1 cellular context compared by ENCODE assay signal in the genomic region with DNA sequence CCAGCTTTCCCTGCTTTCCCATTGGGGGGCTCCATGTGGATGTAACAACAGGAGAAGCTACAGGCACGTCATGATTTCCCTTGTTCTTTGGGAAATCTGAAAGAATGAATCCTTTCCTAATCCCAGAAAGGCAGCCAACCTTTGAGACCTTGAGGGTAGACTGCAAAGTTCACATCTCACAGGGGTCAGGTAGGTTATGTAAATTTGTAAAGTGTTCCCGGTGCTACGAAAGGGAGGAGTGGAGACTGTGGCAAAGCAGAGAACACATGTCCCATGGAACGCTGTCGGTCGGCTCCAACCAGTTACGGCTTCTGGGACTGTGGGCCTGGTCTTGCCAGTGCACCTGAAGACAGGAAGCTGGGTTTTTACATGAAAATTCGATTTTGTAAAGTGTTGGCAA.
A peak's percentile ranks its signal among the peaks of the same experiment; 100 is the strongest.
TF ChIP-seq lines count a peak whose summit lies in the region.

No MANE protein-coding gene starts in this region.

TF ChIP-seq in HepG2, 621 proteins besides CTCF, POLR2A, EP300 and RAD21 (continued from another document):
- TF ChIP-seq, protein P1, sequence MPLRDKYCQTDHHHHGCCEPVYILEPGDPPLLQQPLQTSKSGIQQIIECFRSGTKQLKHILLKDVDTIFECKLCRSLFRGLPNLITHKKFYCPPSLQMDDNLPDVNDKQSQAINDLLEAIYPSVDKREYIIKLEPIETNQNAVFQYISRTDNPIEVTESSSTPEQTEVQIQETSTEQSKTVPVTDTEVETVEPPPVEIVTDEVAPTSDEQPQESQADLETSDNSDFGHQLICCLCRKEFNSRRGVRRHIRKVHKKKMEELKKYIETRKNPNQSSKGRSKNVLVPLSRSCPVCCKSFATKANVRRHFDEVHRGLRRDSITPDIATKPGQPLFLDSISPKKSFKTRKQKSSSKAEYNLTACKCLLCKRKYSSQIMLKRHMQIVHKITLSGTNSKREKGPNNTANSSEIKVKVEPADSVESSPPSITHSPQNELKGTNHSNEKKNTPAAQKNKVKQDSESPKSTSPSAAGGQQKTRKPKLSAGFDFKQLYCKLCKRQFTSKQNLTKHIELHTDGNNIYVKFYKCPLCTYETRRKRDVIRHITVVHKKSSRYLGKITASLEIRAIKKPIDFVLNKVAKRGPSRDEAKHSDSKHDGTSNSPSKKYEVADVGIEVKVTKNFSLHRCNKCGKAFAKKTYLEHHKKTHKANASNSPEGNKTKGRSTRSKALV (CRISPR knock-in tag; IDR thresholded peaks at IDR 0.05): no peak
- TF ChIP-seq RNF2 (conservative IDR thresholded peaks at IDR 0.05; ENCODE audit: low read depth) (no peak), FOXK1 (CRISPR knock-in tag; IDR thresholded peaks at IDR 0.05; ENCODE audit: borderline replicate concordance, low read depth) (no peak), RARA (CRISPR knock-in tag; IDR thresholded peaks at IDR 0.05) (peak; percentile 17; the same call in 1 of the 2 replicates), HNF4A (CRISPR knock-in tag; IDR thresholded peaks at IDR 0.05) (peak; percentile 79), BORCS8-MEF2B (CRISPR knock-in tag; IDR thresholded peaks at IDR 0.05) (no peak), RFXANK (CRISPR knock-in tag; IDR thresholded peaks at IDR 0.05) (no peak), EED (CRISPR knock-in tag; IDR thresholded peaks at IDR 0.05) (no peak), NAIF1 (CRISPR knock-in tag; IDR thresholded peaks at IDR 0.05; ENCODE audit: borderline replicate concordance) (no peak), NR2F1 (CRISPR knock-in tag; IDR thresholded peaks at IDR 0.05) (peak; percentile 61 to 80; a peak in 3 of 4 replicates), ARNT (IDR thresholded peaks at IDR 0.05) (no peak), POGZ (CRISPR knock-in tag; IDR thresholded peaks at IDR 0.05) (0 out of 2 replicates have a peak, but pooled peaks have one; percentile 30), HNF4G (IDR thresholded peaks at IDR 0.05; ENCODE audit: borderline replicate concordance, low read depth, low read length) (peak; percentile 56; the same call in 1 of the 2 replicates), HNF4G (CRISPR knock-in tag; IDR thresholded peaks at IDR 0.05; ENCODE audit: borderline replicate concordance, low read depth) (no peak), ZFP36 (IDR thresholded peaks at IDR 0.05; ENCODE audit: borderline replicate concordance, low read depth, low read length, partially characterized antibody) (peak; percentile 71), ZNF660 (CRISPR knock-in tag; IDR thresholded peaks at IDR 0.05; ENCODE audit: borderline replicate concordance, low read depth) (no peak), ZMYM3 (CRISPR knock-in tag; IDR thresholded peaks at IDR 0.05) (0 out of 2 replicates have a peak, but pooled peaks have one; percentile 21), ZNF180 (CRISPR knock-in tag; IDR thresholded peaks at IDR 0.05; ENCODE audit: borderline replicate concordance, low read depth) (peak; percentile 99; the same call in 1 of the 2 replicates), ZMYM2 (CRISPR knock-in tag; IDR thresholded peaks at IDR 0.05) (peak; percentile 72), NR2F6 (IDR thresholded peaks at IDR 0.05) (peak; percentile 78), NR2F6 (CRISPR knock-in tag; IDR thresholded peaks at IDR 0.05) (peak; percentile 72), PRMT3 (CRISPR knock-in tag; IDR thresholded peaks at IDR 0.05; ENCODE audit: borderline replicate concordance, low read depth) (no peak), CBX2 (IDR thresholded peaks at IDR 0.05; ENCODE audit: low read depth, low read length) (no peak), CBX2 (CRISPR knock-in tag; IDR thresholded peaks at IDR 0.05; ENCODE audit: low read depth) (no peak)
- TF ChIP-seq, protein P2, sequence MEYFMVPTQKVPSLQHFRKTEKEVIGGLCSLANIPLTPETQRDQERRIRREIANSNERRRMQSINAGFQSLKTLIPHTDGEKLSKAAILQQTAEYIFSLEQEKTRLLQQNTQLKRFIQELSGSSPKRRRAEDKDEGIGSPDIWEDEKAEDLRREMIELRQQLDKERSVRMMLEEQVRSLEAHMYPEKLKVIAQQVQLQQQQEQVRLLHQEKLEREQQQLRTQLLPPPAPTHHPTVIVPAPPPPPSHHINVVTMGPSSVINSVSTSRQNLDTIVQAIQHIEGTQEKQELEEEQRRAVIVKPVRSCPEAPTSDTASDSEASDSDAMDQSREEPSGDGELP (IDR thresholded peaks at IDR 0.05; ENCODE audit: borderline replicate concordance, low read depth): no peak
